Comparison of ENCODE assay signal across 20 cellular contexts in genomic region chr5:134578578-134579283, GRCh38. TPM values are rescaled to one million over a fixed set of nuclear protein-coding genes. Genes with fewer than 3 reads are reported as not detected.
DNase-seq lines count a peak whose midpoint lies in the region; ATAC-seq and TF ChIP-seq lines count a peak whose summit lies in the region.
"Had no signal": no experiment of that assay in that cellular context is flagged by ENCODE, and none has a peak within 500 bp of the region (broad histone marks: within the 10 kb centered on the region; RNA-seq: fewer than 3 reads in every experiment).

No MANE protein-coding gene starts in this region.

- POLR2A ChIA-PET in RWPE1 (lab: Yijun Ruan, JAX; ENCODE audit: low non-redundant PET) (interaction anchor here (0.6 kb wide), 1 partner anchor 156 kb away, joined by 3 read pairs; no protein-coding TSS in a partner anchor), WTC11 (lab: Charles Lee) (interaction anchor here (1.2 kb wide), 1 partner anchor 8 kb away, joined by 4 read pairs; no protein-coding TSS in a partner anchor)

- no peaks in the 10 kb centered on the region for H3K27me3 ChIP-seq in left lung
- H3K27me3 ChIP-seq: Peyer's patch had no signal

- no peaks in the 10 kb centered on the region for H3K9me3 ChIP-seq in left lung
- H3K9me3 ChIP-seq: Peyer's patch had no signal

- no peak overlapping the region for H3K4me3 Mint-ChIP-seq in WTC11
- no peak overlapping the region for H3K4me3 Mint-ChIP-seq in stimulated activated effector memory CD8-positive, alpha-beta T cell treated with anti-CD3 and anti-CD28 coated beads, Interleukin-12 subunit alpha, Interleukin-12 subunit beta, amount 100 ng/mL, for 72 hours
- H3K4me3 Mint-ChIP-seq: CD8-positive, alpha-beta T cell had no signal

- DNase-seq in RWPE1 (ENCODE audit: low spot score) (no peak), WTC11 (ENCODE audit: low spot score) (no peak), left lung (peak; percentile 15 to 74), HK-2 (ENCODE audit: unreplicated experiment) (no peak), AG08396 (ENCODE audit: low spot score) (no peak)
- DNase-seq in stimulated activated effector memory CD8-positive, alpha-beta T cell treated with anti-CD3 and anti-CD28 coated beads, Interleukin-12 subunit alpha, Interleukin-12 subunit beta, amount 100 ng/mL, for 72 hours (ENCODE audit: low spot score in 2 of 2) = no peak
- DNase-seq: ACHN; CD8-positive, alpha-beta T cell; GM23248; HCEC 1CT; Karpas-422; MV-4-11; NCI-H1694 treated with DMSO at 0.1 percent for 48 hours; NCI-H2081 treated with DMSO at 0.1 percent for 48 hours; NCI-H2171 treated with DMSO at 0.1 percent for 48 hours; NCI-H524 treated with DMSO at 0.1 percent for 48 hours; NCI-H82; Peyer's patch had no signal

- H3K4me3 ChIP-seq in left lung = no peak overlapping the region
- H3K4me3 ChIP-seq: GM23248, Peyer's patch had no signal

- H3K9me3 Mint-ChIP-seq in WTC11 = no peaks in the 10 kb centered on the region
- no peaks in the 10 kb centered on the region for H3K9me3 Mint-ChIP-seq in stimulated activated effector memory CD8-positive, alpha-beta T cell treated with anti-CD3 and anti-CD28 coated beads, Interleukin-12 subunit alpha, Interleukin-12 subunit beta, amount 100 ng/mL, for 72 hours
- H3K9me3 Mint-ChIP-seq: CD8-positive, alpha-beta T cell had no signal

- peaks cover 0 to 37% of the 10 kb centered on the region in 2 donors for H3K4me1 ChIP-seq in left lung

- H3K36me3 ChIP-seq in left lung = peaks cover 0 to 59% of the 10 kb centered on the region in 2 donors

- ATAC-seq in WTC11 (no peak), left lung (no peak), HG03460 (IDR thresholded peaks at IDR 0.05; ENCODE audit: unreplicated experiment) (no peak)
- no peak for ATAC-seq in stimulated activated effector memory CD8-positive, alpha-beta T cell treated with anti-CD3 and anti-CD28 coated beads, Interleukin-12 subunit alpha, Interleukin-12 subunit beta, amount 100 ng/mL, for 72 hours
- ATAC-seq: Right ventricle myocardium inferior had no signal

- H3K27ac Mint-ChIP-seq in WTC11 = no peak overlapping the region
- H3K27ac Mint-ChIP-seq in stimulated activated effector memory CD8-positive, alpha-beta T cell treated with anti-CD3 and anti-CD28 coated beads, Interleukin-12 subunit alpha, Interleukin-12 subunit beta, amount 100 ng/mL, for 72 hours = peak overlapping the region; percentile 69

- H3K27ac ChIP-seq in RWPE1 (peak overlapping the region; percentile 61; the same call in 1 of the 2 replicates), left lung (no peak overlapping the region)
- H3K27ac ChIP-seq: GM23248, Peyer's patch had no signal

- TF ChIP-seq CTCF in RWPE1 (conservative IDR thresholded peaks at IDR 0.05; ENCODE audit: low read depth) (no peak), WTC11 (IDR thresholded peaks at IDR 0.05) (no peak), left lung (IDR thresholded peaks at IDR 0.05) (no peak)

- H3K27me3 Mint-ChIP-seq in WTC11 (ENCODE audit: low read depth) = no peaks in the 10 kb centered on the region

- no peaks in the 10 kb centered on the region for H3K4me1 Mint-ChIP-seq in WTC11
- H3K4me1 Mint-ChIP-seq in stimulated activated effector memory CD8-positive, alpha-beta T cell treated with anti-CD3 and anti-CD28 coated beads, Interleukin-12 subunit alpha, Interleukin-12 subunit beta, amount 100 ng/mL, for 72 hours = peaks cover 31% of the 10 kb centered on the region

- peaks cover 31% of the 10 kb centered on the region for H3K36me3 Mint-ChIP-seq in WTC11
- peaks cover 74% of the 10 kb centered on the region for H3K36me3 Mint-ChIP-seq in stimulated activated effector memory CD8-positive, alpha-beta T cell treated with anti-CD3 and anti-CD28 coated beads, Interleukin-12 subunit alpha, Interleukin-12 subunit beta, amount 100 ng/mL, for 72 hours

- intact Hi-C loops in left lung (cut with DNase I) = no loop called here

- CTCF ChIA-PET in RWPE1 (lab: Yijun Ruan, JAX) = interaction anchor here (0.5 to 1.6 kb wide), 20 partner anchors 9 to 275 kb away, joined by 3 to 7 read pairs (median 3); partner anchors contain the start of gene CDKN2AIPNL
- CTCF ChIA-PET in WTC11 (lab: Charles Lee) = interaction anchor here (0.8 to 5.2 kb wide), 14 partner anchors 9 to 149 kb away, joined by 3 to 37 read pairs (median 4); no protein-coding TSS in a partner anchor

TF ChIP-seq in WTC11, 78 proteins besides CTCF, POLR2A, EP300 and RAD21:
- TF ChIP-seq FOXP1 (CRISPR knock-in tag; IDR thresholded peaks at IDR 0.05; ENCODE audit: borderline replicate concordance) (0 out of 2 replicates have a peak, but pooled peaks have one; percentile 24), SMAD4 (CRISPR knock-in tag; IDR thresholded peaks at IDR 0.05) (no peak), ATF1 (CRISPR knock-in tag; IDR thresholded peaks at IDR 0.05) (no peak), CREM (CRISPR knock-in tag; IDR thresholded peaks at IDR 0.05) (no peak), KAT7 (CRISPR knock-in tag; IDR thresholded peaks at IDR 0.05; ENCODE audit: borderline replicate concordance) (no peak)

RNA-seq across cellular contexts. Expression of gene JADE2, which starts 53.3 kb away (rescaled TPM):
- total RNA-seq in WTC11 (2021) (39.4 to 46.2 TPM (median 40.8 TPM) in 3 replicates), left lung (10 to 100 TPM; 36.8 to 51.1 TPM)

RNA-seq across cellular contexts. Expression of gene SAR1B, which starts 53.9 kb away (rescaled TPM):
- total RNA-seq in WTC11 (2021) (27.2 to 31.3 TPM (median 27.6 TPM) in 3 replicates), left lung (10 to 100 TPM; 66.9 to 75.3 TPM)

Comparison
In these comparisons a context has a peak if more than half of its experiments do, and no peak if none do; other contexts are left out.
1. DNase-seq: peak in left lung (2 of 2); none in RWPE1 (single experiment), WTC11 (single experiment), stimulated activated effector memory CD8-positive, alpha-beta T cell treated with anti-CD3 and anti-CD28 coated beads, Interleukin-12 subunit alpha, Interleukin-12 subunit beta, amount 100 ng/mL, for 72 hours (0 of 2), HK-2 (single experiment) and AG08396 (single experiment).